Comparison of ENCODE assay signal across 1 cellular context in the genomic region with DNA sequence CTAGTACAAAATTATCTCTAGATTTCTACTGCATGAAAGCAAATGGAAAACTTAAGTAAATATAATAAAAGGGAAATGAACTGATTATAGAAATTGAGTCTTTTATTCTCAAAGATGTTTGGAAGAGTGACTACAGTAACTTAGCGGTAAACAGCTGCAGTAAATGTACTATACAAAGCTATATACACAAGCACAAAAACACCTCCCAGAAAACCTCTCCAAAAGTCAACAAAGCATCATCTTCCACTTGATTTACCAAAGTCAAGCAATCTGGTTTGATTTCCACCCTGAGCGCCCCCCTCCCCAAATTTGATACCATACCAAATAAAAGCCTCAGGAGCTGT.
TF ChIP-seq lines count a peak whose summit lies in the region.

No MANE protein-coding gene starts in this region.

TF ChIP-seq in WTC11, 78 proteins besides CTCF, POLR2A, EP300 and RAD21 (continued from another document):
- TF ChIP-seq, protein P1, sequence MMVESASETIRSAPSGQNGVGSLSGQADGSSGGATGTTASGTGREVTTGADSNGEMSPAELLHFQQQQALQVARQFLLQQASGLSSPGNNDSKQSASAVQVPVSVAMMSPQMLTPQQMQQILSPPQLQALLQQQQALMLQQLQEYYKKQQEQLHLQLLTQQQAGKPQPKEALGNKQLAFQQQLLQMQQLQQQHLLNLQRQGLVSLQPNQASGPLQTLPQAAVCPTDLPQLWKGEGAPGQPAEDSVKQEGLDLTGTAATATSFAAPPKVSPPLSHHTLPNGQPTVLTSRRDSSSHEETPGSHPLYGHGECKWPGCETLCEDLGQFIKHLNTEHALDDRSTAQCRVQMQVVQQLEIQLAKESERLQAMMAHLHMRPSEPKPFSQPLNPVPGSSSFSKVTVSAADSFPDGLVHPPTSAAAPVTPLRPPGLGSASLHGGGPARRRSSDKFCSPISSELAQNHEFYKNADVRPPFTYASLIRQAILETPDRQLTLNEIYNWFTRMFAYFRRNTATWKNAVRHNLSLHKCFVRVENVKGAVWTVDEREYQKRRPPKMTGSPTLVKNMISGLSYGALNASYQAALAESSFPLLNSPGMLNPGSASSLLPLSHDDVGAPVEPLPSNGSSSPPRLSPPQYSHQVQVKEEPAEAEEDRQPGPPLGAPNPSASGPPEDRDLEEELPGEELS (CRISPR knock-in tag; IDR thresholded peaks at IDR 0.05): no peak
- no peak for TF ChIP-seq NFATC4 (CRISPR knock-in tag; IDR thresholded peaks at IDR 0.05)
